In the genomic region with DNA sequence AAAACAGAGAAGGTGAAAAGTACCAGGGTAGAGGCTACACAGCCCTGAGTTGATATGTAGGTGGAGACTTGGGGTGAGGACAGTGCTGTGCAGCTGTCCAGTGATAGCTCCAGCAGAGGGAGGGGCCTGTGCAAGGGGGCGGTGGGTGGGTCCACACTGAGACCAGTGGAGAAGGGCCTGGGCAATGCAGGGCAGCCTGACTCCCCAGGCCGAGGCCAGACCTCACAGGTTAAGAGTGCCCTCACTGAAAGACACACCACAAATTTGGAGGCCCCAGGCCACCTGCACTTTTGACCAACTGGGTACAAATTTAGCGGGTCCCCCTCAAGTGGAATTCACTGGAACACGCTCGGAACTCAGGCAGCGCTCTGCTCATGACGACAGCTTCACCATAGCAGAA, we compare ENCODE assay signal across 19 cellular contexts. TPM values are rescaled to one million over a fixed set of nuclear protein-coding genes. Genes with fewer than 3 reads are reported as not detected.
DNase-seq lines count a peak whose midpoint lies in the region; ATAC-seq, FAIRE-seq and TF ChIP-seq lines count a peak whose summit lies in the region.
"Had no signal": no experiment of that assay in that cellular context is flagged by ENCODE, and none has a peak within 500 bp of the region (broad histone marks: within the 10 kb centered on the region; RNA-seq: fewer than 3 reads in every experiment).

No MANE protein-coding gene starts in this region.

- H3K4me3 ChIP-seq in kidney (ENCODE audit: low read length in 2 of 2) (no peak overlapping the region), suprapubic skin (no peak overlapping the region), esophagus squamous epithelium (no peak overlapping the region), Caco-2 (ENCODE audit: low read depth, low read length) (no peak overlapping the region)
- H3K4me3 ChIP-seq: BLaER1, HAP-1 had no signal

- H3K27ac Mint-ChIP-seq in WTC11 (0 out of 2 replicates have a peak overlapping the region, but pooled peaks have one; percentile 31), Caco-2 (ENCODE audit: unreplicated experiment) (no peak overlapping the region)
- H3K27ac Mint-ChIP-seq: CD14-positive monocyte had no signal

- TF ChIP-seq POLR2A in suprapubic skin (IDR thresholded peaks at IDR 0.05) (no peak), esophagus squamous epithelium (IDR thresholded peaks at IDR 0.05) (no peak)

- no peak overlapping the region for H3K9ac ChIP-seq in kidney (ENCODE audit: low read length in 2 of 2)
- H3K9ac ChIP-seq: BLaER1 had no signal

- no peak for TF ChIP-seq EP300 in suprapubic skin (IDR thresholded peaks at IDR 0.05)

- H3K4me1 Mint-ChIP-seq in WTC11 (peaks cover 5% of the 10 kb centered on the region; the same call in 1 of the 2 replicates), Caco-2 (ENCODE audit: low read depth, unreplicated experiment) (no peaks in the 10 kb centered on the region)
- H3K4me1 Mint-ChIP-seq: CD14-positive monocyte had no signal

- H3K36me3 ChIP-seq in kidney (ENCODE audit: control insufficient read depth in 1 of 2, insufficient read depth in 2 of 2, low read length in 2 of 2) (no peaks in the 10 kb centered on the region), suprapubic skin (no peaks in the 10 kb centered on the region), esophagus squamous epithelium (no peaks in the 10 kb centered on the region), Caco-2 (ENCODE audit: control insufficient read depth, insufficient read depth, low read length) (no peaks in the 10 kb centered on the region)
- H3K36me3 ChIP-seq: BLaER1, HAP-1 had no signal

- peaks cover 60% of the 10 kb centered on the region for H3K27me3 ChIP-seq in suprapubic skin
- peaks cover 0 to 84% (median under 1%) of the 10 kb centered on the region in 4 donors for H3K27me3 ChIP-seq in esophagus squamous epithelium
- H3K27me3 ChIP-seq in Caco-2 (replicated peaks; ENCODE audit: control insufficient read depth, insufficient read depth, low read length): 0 out of 2 replicates have a peak, but pooled peaks cover 3% of the 10 kb centered on the region

- H3K4me3 Mint-ChIP-seq in WTC11 (no peak overlapping the region), Caco-2 (ENCODE audit: unreplicated experiment) (no peak overlapping the region)
- H3K4me3 Mint-ChIP-seq: CD14-positive monocyte; CD4-positive, alpha-beta memory T cell had no signal

- H3K4me1 ChIP-seq in kidney (ENCODE audit: control insufficient read depth in 1 of 2, insufficient read depth in 1 of 2, low read depth in 1 of 2, low read length in 2 of 2) (no peaks in the 10 kb centered on the region), suprapubic skin (no peaks in the 10 kb centered on the region), esophagus squamous epithelium (no peaks in the 10 kb centered on the region), Caco-2 (no peaks in the 10 kb centered on the region)
- H3K4me1 ChIP-seq: BLaER1, HAP-1 had no signal

- intact Hi-C loops in kidney (cut with DNase I): no loop called here
- intact Hi-C loops in esophagus squamous epithelium (cut with DNase I): no loop called here
- intact Hi-C loops in Caco-2 (cut with micrococcal nuclease; ENCODE audit: unreplicated experiment): no loop called here

- WGBS in suprapubic skin: 86% methylated on average over 7 of the region's 7 CpGs
- 67 to 100% methylated on average over 1 of the region's 7 CpGs for WGBS in esophagus squamous epithelium, 2 donors

- BruUV-seq in Caco-2 (replicated peaks; lab: Mats Ljungman, UMichigan): no TSS peak

- POLR2A ChIA-PET in WTC11 (lab: Charles Lee): no interaction called here
- POLR2A ChIA-PET in Caco-2 (lab: Charles Lee): no interaction called here

- DNase-seq in activated naive CD4-positive, alpha-beta T cell treated with Interleukin-2 at 50 U/mL for 16 hours: peak; percentile 0
- no peak for DNase-seq in activated naive CD4-positive, alpha-beta T cell (lab: John Stamatoyannopoulos, UW)
- DNase-seq in WTC11 (ENCODE audit: low spot score): no peak
- DNase-seq in kidney: peak; percentile 54
- peak; percentile 37 to 76 for DNase-seq in suprapubic skin (ENCODE audit: low spot score in 2 of 2)
- no peak for DNase-seq in esophagus squamous epithelium (lab: John Stamatoyannopoulos, UW)
- no peak for DNase-seq in HuH-7 (ENCODE audit: low spot score)
- no peak for DNase-seq in Caco-2
- DNase-seq: 8988T; Calu3; CD4-positive, alpha-beta memory T cell; DMS79 treated with DMSO at 0.1 percent for 48 hours; GF-D8 had no signal

- CTCF ChIA-PET in WTC11 (lab: Charles Lee) (interaction anchor here (0.6 to 1.4 kb wide), 2 partner anchors 70 to 94 kb away, joined by 3 to 4 read pairs; no protein-coding TSS in a partner anchor), Caco-2 (lab: Charles Lee) (no interaction called here)

- no peak overlapping the region for H3K27ac ChIP-seq in kidney (ENCODE audit: low read depth in 2 of 2, low read length in 2 of 2)
- H3K27ac ChIP-seq in suprapubic skin: no peak overlapping the region
- H3K27ac ChIP-seq in esophagus squamous epithelium: no peak overlapping the region
- H3K27ac ChIP-seq: BLaER1 had no signal

- no peak for TF ChIP-seq CTCF in WTC11 (IDR thresholded peaks at IDR 0.05)
- TF ChIP-seq CTCF in kidney (IDR thresholded peaks at IDR 0.05; ENCODE audit: borderline replicate concordance, extremely low read depth, insufficient read depth): no peak
- no peak for TF ChIP-seq CTCF in suprapubic skin (IDR thresholded peaks at IDR 0.05)
- no peak for TF ChIP-seq CTCF in esophagus squamous epithelium (IDR thresholded peaks at IDR 0.05)
- no peak for TF ChIP-seq CTCF in Caco-2 (IDR thresholded peaks at IDR 0.05; ENCODE audit: insufficient read depth in 1 of 2, low read depth in 1 of 2, low read length in 1 of 2, severe bottlenecking in 1 of 2, unreplicated experiment in 1 of 2)

- H3K36me3 Mint-ChIP-seq in WTC11: no peaks in the 10 kb centered on the region
- H3K36me3 Mint-ChIP-seq in Caco-2 (ENCODE audit: insufficient read depth, unreplicated experiment): no peaks in the 10 kb centered on the region
- H3K36me3 Mint-ChIP-seq: CD14-positive monocyte; CD4-positive, alpha-beta memory T cell had no signal

- H3K27me3 Mint-ChIP-seq in WTC11 (ENCODE audit: low read depth) (peaks cover 31% of the 10 kb centered on the region), Caco-2 (ENCODE audit: insufficient read depth, unreplicated experiment) (peaks cover 37% of the 10 kb centered on the region)

- no peak for ATAC-seq in WTC11

- no peak for FAIRE-seq in kidney (lab: Jason Lieb, UNC)
- FAIRE-seq: H1 had no signal

- H3K9me3 Mint-ChIP-seq in WTC11 (peaks cover 12% of the 10 kb centered on the region), Caco-2 (ENCODE audit: unreplicated experiment) (no peaks in the 10 kb centered on the region)
- H3K9me3 Mint-ChIP-seq: CD4-positive, alpha-beta memory T cell had no signal

- H3K9me3 ChIP-seq in kidney (ENCODE audit: control insufficient read depth in 1 of 2, low read length in 2 of 2) (no peaks in the 10 kb centered on the region), suprapubic skin (no peaks in the 10 kb centered on the region), esophagus squamous epithelium (no peaks in the 10 kb centered on the region), Caco-2 (no peaks in the 10 kb centered on the region)
- H3K9me3 ChIP-seq: BLaER1, HAP-1 had no signal

TF ChIP-seq in WTC11, 78 proteins besides CTCF, POLR2A, EP300 and RAD21:
- TF ChIP-seq GABPB1 (CRISPR knock-in tag; IDR thresholded peaks at IDR 0.05) (no peak), IRF2 (CRISPR knock-in tag; IDR thresholded peaks at IDR 0.05; ENCODE audit: borderline replicate concordance, low read depth) (no peak), JAZF1 (CRISPR knock-in tag; IDR thresholded peaks at IDR 0.05) (no peak), ZNF232 (CRISPR knock-in tag; IDR thresholded peaks at IDR 0.05) (no peak), ESRRA (CRISPR knock-in tag; IDR thresholded peaks at IDR 0.05; ENCODE audit: borderline replicate concordance) (no peak), CREB1 (CRISPR knock-in tag; IDR thresholded peaks at IDR 0.05) (no peak), ETV6 (CRISPR knock-in tag; IDR thresholded peaks at IDR 0.05) (no peak), TP53 (CRISPR knock-in tag; IDR thresholded peaks at IDR 0.05) (no peak)
- TF ChIP-seq, protein P1, sequence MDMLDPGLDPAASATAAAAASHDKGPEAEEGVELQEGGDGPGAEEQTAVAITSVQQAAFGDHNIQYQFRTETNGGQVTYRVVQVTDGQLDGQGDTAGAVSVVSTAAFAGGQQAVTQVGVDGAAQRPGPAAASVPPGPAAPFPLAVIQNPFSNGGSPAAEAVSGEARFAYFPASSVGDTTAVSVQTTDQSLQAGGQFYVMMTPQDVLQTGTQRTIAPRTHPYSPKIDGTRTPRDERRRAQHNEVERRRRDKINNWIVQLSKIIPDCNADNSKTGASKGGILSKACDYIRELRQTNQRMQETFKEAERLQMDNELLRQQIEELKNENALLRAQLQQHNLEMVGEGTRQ (CRISPR knock-in tag; IDR thresholded peaks at IDR 0.05): no peak
- TF ChIP-seq, protein P2, sequence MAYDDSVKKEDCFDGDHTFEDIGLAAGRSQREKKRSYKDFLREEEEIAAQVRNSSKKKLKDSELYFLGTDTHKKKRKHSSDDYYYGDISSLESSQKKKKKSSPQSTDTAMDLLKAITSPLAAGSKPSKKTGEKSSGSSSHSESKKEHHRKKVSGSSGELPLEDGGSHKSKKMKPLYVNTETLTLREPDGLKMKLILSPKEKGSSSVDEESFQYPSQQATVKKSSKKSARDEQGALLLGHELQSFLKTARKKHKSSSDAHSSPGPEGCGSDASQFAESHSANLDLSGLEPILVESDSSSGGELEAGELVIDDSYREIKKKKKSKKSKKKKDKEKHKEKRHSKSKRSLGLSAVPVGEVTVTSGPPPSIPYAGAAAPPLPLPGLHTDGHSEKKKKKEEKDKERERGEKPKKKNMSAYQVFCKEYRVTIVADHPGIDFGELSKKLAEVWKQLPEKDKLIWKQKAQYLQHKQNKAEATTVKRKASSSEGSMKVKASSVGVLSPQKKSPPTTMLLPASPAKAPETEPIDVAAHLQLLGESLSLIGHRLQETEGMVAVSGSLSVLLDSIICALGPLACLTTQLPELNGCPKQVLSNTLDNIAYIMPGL (CRISPR knock-in tag; IDR thresholded peaks at IDR 0.05): no peak
- TF ChIP-seq, protein P3, sequence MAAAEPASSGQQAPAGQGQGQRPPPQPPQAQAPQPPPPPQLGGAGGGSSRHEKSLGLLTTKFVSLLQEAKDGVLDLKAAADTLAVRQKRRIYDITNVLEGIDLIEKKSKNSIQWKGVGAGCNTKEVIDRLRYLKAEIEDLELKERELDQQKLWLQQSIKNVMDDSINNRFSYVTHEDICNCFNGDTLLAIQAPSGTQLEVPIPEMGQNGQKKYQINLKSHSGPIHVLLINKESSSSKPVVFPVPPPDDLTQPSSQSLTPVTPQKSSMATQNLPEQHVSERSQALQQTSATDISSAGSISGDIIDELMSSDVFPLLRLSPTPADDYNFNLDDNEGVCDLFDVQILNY (CRISPR knock-in tag; IDR thresholded peaks at IDR 0.05): no peak

RNA-seq across cellular contexts. Expression of a gene that starts 6.7 kb away (rescaled TPM):
- total RNA-seq in WTC11 (2021) (20.8 to 21.4 TPM (median 21.0 TPM) in 3 replicates), kidney (3.6 TPM), suprapubic skin (1 to 10 TPM in 1 of 4 donors, under 1 TPM in 3; 0.59 to 2.6 (median 0.79) TPM), esophagus squamous epithelium (1 to 10 TPM in 3 of 4 donors, under 1 TPM in 1; 0.83 to 3.1 (median 2.7) TPM), Caco-2 (2022) (0.57 and 0.65 TPM in 2 replicates)
- polyA plus RNA-seq in kidney (ENCODE audit: insufficient read depth, low read depth, low replicate concordance): 2.8 TPM
- total RNA-seq: A673, HT-29 had no signal

Comparison
In these comparisons a context has a peak if more than half of its experiments do, and no peak if none do; other contexts are left out.
1. DNase-seq: peak in activated naive CD4-positive, alpha-beta T cell treated with Interleukin-2 at 50 U/mL for 16 hours (single experiment), kidney (single experiment) and suprapubic skin (2 of 2); none in activated naive CD4-positive, alpha-beta T cell (0 of 4), WTC11 (single experiment), esophagus squamous epithelium (single experiment), HuH-7 (single experiment) and Caco-2 (0 of 2).